In genomic region chr6:6886886-6887285, GRCh38 we compare ENCODE assay signal across 23 cellular contexts.
"Had no signal": no experiment of that assay in that cellular context is flagged by ENCODE, and none has a peak within 500 bp of the region (broad histone marks: within the 10 kb centered on the region; RNA-seq: fewer than 3 reads in every experiment).

No MANE protein-coding gene starts in this region.

- H3K9me3 Mint-ChIP-seq: activated naive CD4-positive, alpha-beta T cell treated with anti-CD3 and anti-CD28 coated beads for 36 hours; activated naive CD8-positive, alpha-beta T cell treated with anti-CD3 and anti-CD28 coated beads, Interleukin-2, amount 10 ng/mL, durations not matched to agents 7 days and 5 days; memory B cell; nephron progenitor cell had no signal

- DNase-seq: activated CD4-positive, alpha-beta T cell treated with anti-CD3 and anti-CD28 coated beads for 4 hours; activated CD4-positive, alpha-beta T cell treated with anti-CD3 and anti-CD28 coated beads, Interleukin-2, amount 50 U/mL, for 48 hours; activated CD4-positive, CD25-positive, alpha-beta regulatory T cell; activated effector memory CD4-positive, alpha-beta T cell treated with Interleukin-2 at 50 U/mL for 16 hours; activated naive CD4-positive, alpha-beta T cell treated with anti-CD3 and anti-CD28 coated beads for 36 hours; activated naive CD8-positive, alpha-beta T cell treated with anti-CD3 and anti-CD28 coated beads, Interleukin-2, amount 10 ng/mL, durations not matched to agents 7 days and 5 days; activated T-cell treated with anti-CD3 and anti-CD28 coated beads, Interleukin-2, amount 50 U/mL, for 48 hours; colonic mucosa; esophagus squamous epithelium; heart left ventricle; left ventricle myocardium superior; nephron progenitor cell; occipital lobe; right lobe of liver; stimulated activated CD4-positive, alpha-beta T cell treated with anti-CD3 and anti-CD28 coated beads, Interleukin-2, amount 100 ng/mL, for 48 hours; stimulated activated CD8-positive, alpha-beta memory T cell treated with anti-CD3 and anti-CD28 coated beads, Interleukin-4, amount 100 ng/mL, for 48 hours; stimulated activated naive CD4-positive, alpha-beta T cell; T-helper 9 cell; uterus had no signal

- H3K36me3 Mint-ChIP-seq: activated naive CD8-positive, alpha-beta T cell treated with anti-CD3 and anti-CD28 coated beads, Interleukin-2, amount 10 ng/mL, durations not matched to agents 7 days and 5 days; memory B cell had no signal

- H3K4me2 ChIP-seq: smooth muscle cell had no signal

- H3K4me3 ChIP-seq: colonic mucosa, esophagus squamous epithelium, right lobe of liver, smooth muscle cell, uterus had no signal

- H3K27me3 Mint-ChIP-seq: memory B cell had no signal

- H3K9me3 ChIP-seq: colonic mucosa, esophagus squamous epithelium, heart left ventricle, right lobe of liver, uterus had no signal

- H3K27me3 ChIP-seq: colonic mucosa, esophagus squamous epithelium, heart left ventricle, right lobe of liver, uterus had no signal

- H3K4me1 ChIP-seq: uterus had no signal

- H3K4me3 Mint-ChIP-seq: activated naive CD4-positive, alpha-beta T cell treated with anti-CD3 and anti-CD28 coated beads for 36 hours; activated naive CD8-positive, alpha-beta T cell treated with anti-CD3 and anti-CD28 coated beads, Interleukin-2, amount 10 ng/mL, durations not matched to agents 7 days and 5 days; memory B cell; nephron progenitor cell had no signal

- FAIRE-seq: bronchial epithelial cell, islet of Langerhans had no signal

- H3K27ac ChIP-seq: colonic mucosa, uterus had no signal

- H3K36me3 ChIP-seq: colonic mucosa, esophagus squamous epithelium, heart left ventricle, right lobe of liver, uterus had no signal

- H3K4me1 Mint-ChIP-seq: memory B cell had no signal

- H3K27ac Mint-ChIP-seq: activated naive CD4-positive, alpha-beta T cell treated with anti-CD3 and anti-CD28 coated beads for 36 hours; activated naive CD8-positive, alpha-beta T cell treated with anti-CD3 and anti-CD28 coated beads, Interleukin-2, amount 10 ng/mL, durations not matched to agents 7 days and 5 days; memory B cell; nephron progenitor cell had no signal
